19 cellular contexts compared by ENCODE assay signal in the genomic region with DNA sequence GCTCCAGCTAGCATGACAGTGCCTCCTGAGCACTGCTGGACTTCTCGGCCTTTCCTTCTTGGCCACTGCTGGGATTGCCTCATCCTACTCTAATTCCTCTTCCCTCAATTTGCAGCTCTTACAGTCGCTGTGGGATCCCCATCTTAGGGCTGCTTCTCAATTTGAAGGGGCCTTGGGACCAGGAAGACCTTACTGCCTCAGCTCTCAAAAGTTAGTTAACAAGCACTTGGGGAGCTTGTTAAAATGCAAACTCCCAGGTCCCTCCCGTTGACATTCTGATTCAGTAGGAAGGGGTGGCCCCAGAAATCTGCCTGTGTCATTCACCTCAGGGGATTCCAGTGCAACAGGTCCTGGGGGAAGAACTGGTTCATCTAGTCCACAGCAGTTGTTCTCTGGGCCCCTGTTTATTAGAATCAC. TPM values are rescaled to one million over a fixed set of nuclear protein-coding genes. Genes with fewer than 3 reads are reported as not detected.
A peak's percentile ranks its signal among the peaks of the same experiment; 100 is the strongest.
DNase-seq lines count a peak whose midpoint lies in the region; ATAC-seq and TF ChIP-seq lines count a peak whose summit lies in the region.
"Had no signal": no experiment of that assay in that cellular context is flagged by ENCODE, and none has a peak within 500 bp of the region (broad histone marks: within the 10 kb centered on the region; RNA-seq: fewer than 3 reads in every experiment).

No MANE protein-coding gene starts in this region.

- H3K4me1 ChIP-seq in iPS-15b (ENCODE audit: control insufficient read depth, insufficient read depth, low read length), result peaks cover 12% of the 10 kb centered on the region
- no peaks in the 10 kb centered on the region for H3K4me1 ChIP-seq in upper lobe of right lung
- H3K4me1 ChIP-seq: BLaER1, prostate gland, SJSA1 had no signal

- no peak for TF ChIP-seq CTCF in activated CD8-positive, alpha-beta T cell treated with anti-CD3 and anti-CD28 coated beads for 36 hours (IDR thresholded peaks at IDR 0.05)
- TF ChIP-seq CTCF in upper lobe of right lung (IDR thresholded peaks at IDR 0.05), result no peak

- no peak overlapping the region for H3K4me3 ChIP-seq in iPS-15b (ENCODE audit: low read depth, low read length)
- no peak overlapping the region for H3K4me3 ChIP-seq in upper lobe of right lung
- H3K4me3 ChIP-seq: BLaER1, gastrocnemius medialis, lower lobe of right lung, prostate gland, SJSA1, spleen had no signal

- H3K9me3 Mint-ChIP-seq in activated CD8-positive, alpha-beta T cell treated with anti-CD3 and anti-CD28 coated beads, Interleukin-2, amount 10 ng/mL, durations not matched to agents 7 days and 5 days (ENCODE audit: insufficient read depth), result no peaks in the 10 kb centered on the region
- H3K9me3 Mint-ChIP-seq in activated CD8-positive, alpha-beta T cell treated with anti-CD3 and anti-CD28 coated beads for 36 hours, result no peaks in the 10 kb centered on the region
- no peaks in the 10 kb centered on the region for H3K9me3 Mint-ChIP-seq in activated T-helper 17 cell treated with anti-CD3 and anti-CD28 coated beads, Interleukin-2, amount 50 U/mL, for 72 hours
- H3K9me3 Mint-ChIP-seq: immature natural killer cell; naive thymus-derived CD8-positive, alpha-beta T cell had no signal

- CTCF ChIA-PET in activated CD8-positive, alpha-beta T cell treated with anti-CD3 and anti-CD28 coated beads, Interleukin-2, amount 10 ng/mL, durations not matched to agents 7 days and 5 days (lab: Charles Lee), result interaction anchor here (1.3 kb wide), 1 partner anchor 14 kb away, joined by 3 read pairs; no protein-coding TSS in a partner anchor
- CTCF ChIA-PET in activated CD8-positive, alpha-beta T cell treated with anti-CD3 and anti-CD28 coated beads for 36 hours (lab: Charles Lee), result no interaction called here

- H3K27ac ChIP-seq in upper lobe of right lung, result no peak overlapping the region
- H3K27ac ChIP-seq: BLaER1, gastrocnemius medialis, lower lobe of right lung, prostate gland, SJSA1, spleen had no signal

- H3K9me3 ChIP-seq in iPS-15b (ENCODE audit: control insufficient read depth, insufficient read depth, low read length) (no peaks in the 10 kb centered on the region), upper lobe of right lung (no peaks in the 10 kb centered on the region)
- H3K9me3 ChIP-seq: BLaER1, gastrocnemius medialis, lower lobe of right lung, prostate gland, SJSA1, spleen had no signal

- H3K4me3 Mint-ChIP-seq in activated CD8-positive, alpha-beta T cell treated with anti-CD3 and anti-CD28 coated beads, Interleukin-2, amount 10 ng/mL, durations not matched to agents 7 days and 5 days, result no peak overlapping the region
- H3K4me3 Mint-ChIP-seq in activated CD8-positive, alpha-beta T cell treated with anti-CD3 and anti-CD28 coated beads for 36 hours, result no peak overlapping the region
- H3K4me3 Mint-ChIP-seq in activated T-helper 17 cell treated with anti-CD3 and anti-CD28 coated beads, Interleukin-2, amount 50 U/mL, for 72 hours, result no peak overlapping the region
- H3K4me3 Mint-ChIP-seq: immature natural killer cell; naive thymus-derived CD8-positive, alpha-beta T cell had no signal

- H3K9ac ChIP-seq in iPS-15b (ENCODE audit: low read depth, low read length), result peak overlapping the region; percentile 9
- H3K9ac ChIP-seq: BLaER1 had no signal

- H3K4me1 Mint-ChIP-seq in activated CD8-positive, alpha-beta T cell treated with anti-CD3 and anti-CD28 coated beads, Interleukin-2, amount 10 ng/mL, durations not matched to agents 7 days and 5 days (ENCODE audit: low read depth), result peaks cover 3% of the 10 kb centered on the region
- peaks cover 2% of the 10 kb centered on the region for H3K4me1 Mint-ChIP-seq in activated CD8-positive, alpha-beta T cell treated with anti-CD3 and anti-CD28 coated beads for 36 hours (ENCODE audit: low read depth)
- no peaks in the 10 kb centered on the region for H3K4me1 Mint-ChIP-seq in activated T-helper 17 cell treated with anti-CD3 and anti-CD28 coated beads, Interleukin-2, amount 50 U/mL, for 72 hours
- H3K4me1 Mint-ChIP-seq: immature natural killer cell had no signal

- POLR2A ChIA-PET in activated CD8-positive, alpha-beta T cell treated with anti-CD3 and anti-CD28 coated beads, Interleukin-2, amount 10 ng/mL, durations not matched to agents 7 days and 5 days (lab: Charles Lee), result interaction anchor here (0.6 to 1.3 kb wide), 2 partner anchors 9 to 10 kb away, joined by 4 to 8 read pairs; no protein-coding TSS in a partner anchor
- POLR2A ChIA-PET in activated CD8-positive, alpha-beta T cell treated with anti-CD3 and anti-CD28 coated beads for 36 hours (lab: Charles Lee), result interaction anchor here (0.6 to 0.9 kb wide), 2 partner anchors 17 to 513 kb away, joined by 3 read pairs; no protein-coding TSS in a partner anchor

- no peaks in the 10 kb centered on the region for H3K27me3 Mint-ChIP-seq in activated CD8-positive, alpha-beta T cell treated with anti-CD3 and anti-CD28 coated beads, Interleukin-2, amount 10 ng/mL, durations not matched to agents 7 days and 5 days (ENCODE audit: low read depth)
- no peaks in the 10 kb centered on the region for H3K27me3 Mint-ChIP-seq in activated CD8-positive, alpha-beta T cell treated with anti-CD3 and anti-CD28 coated beads for 36 hours
- H3K27me3 Mint-ChIP-seq in activated T-helper 17 cell treated with anti-CD3 and anti-CD28 coated beads, Interleukin-2, amount 50 U/mL, for 72 hours, result no peaks in the 10 kb centered on the region
- H3K27me3 Mint-ChIP-seq: naive thymus-derived CD8-positive, alpha-beta T cell had no signal

- H3K36me3 ChIP-seq in iPS-15b (ENCODE audit: control insufficient read depth, insufficient read depth, low read length) (no peaks in the 10 kb centered on the region), upper lobe of right lung (no peaks in the 10 kb centered on the region)
- H3K36me3 ChIP-seq: gastrocnemius medialis, lower lobe of right lung, prostate gland, SJSA1 had no signal

- ATAC-seq in activated CD8-positive, alpha-beta T cell treated with anti-CD3 and anti-CD28 coated beads, Interleukin-2, amount 10 ng/mL, durations not matched to agents 7 days and 5 days, result no peak
- ATAC-seq in activated CD8-positive, alpha-beta T cell treated with anti-CD3 and anti-CD28 coated beads for 36 hours, result no peak
- ATAC-seq in activated T-helper 17 cell treated with anti-CD3 and anti-CD28 coated beads, Interleukin-2, amount 50 U/mL, for 72 hours (replicated peaks), result no peak
- peak; percentile 49 for ATAC-seq in upper lobe of right lung
- ATAC-seq: lower lobe of right lung; naive thymus-derived CD8-positive, alpha-beta T cell had no signal

- peaks cover 75% of the 10 kb centered on the region for H3K36me3 Mint-ChIP-seq in activated CD8-positive, alpha-beta T cell treated with anti-CD3 and anti-CD28 coated beads, Interleukin-2, amount 10 ng/mL, durations not matched to agents 7 days and 5 days (ENCODE audit: low read depth)
- peaks cover 46% of the 10 kb centered on the region for H3K36me3 Mint-ChIP-seq in activated CD8-positive, alpha-beta T cell treated with anti-CD3 and anti-CD28 coated beads for 36 hours (ENCODE audit: low read depth)
- peaks cover 76% of the 10 kb centered on the region for H3K36me3 Mint-ChIP-seq in activated T-helper 17 cell treated with anti-CD3 and anti-CD28 coated beads, Interleukin-2, amount 50 U/mL, for 72 hours (ENCODE audit: low read depth)

- intact Hi-C loops in activated CD8-positive, alpha-beta T cell treated with anti-CD3 and anti-CD28 coated beads for 36 hours (cut with micrococcal nuclease), result no loop called here
- intact Hi-C loops in upper lobe of right lung (cut with DNase I), result no loop called here

- H3K27ac Mint-ChIP-seq in activated CD8-positive, alpha-beta T cell treated with anti-CD3 and anti-CD28 coated beads, Interleukin-2, amount 10 ng/mL, durations not matched to agents 7 days and 5 days, result peak overlapping the region; percentile 60
- H3K27ac Mint-ChIP-seq in activated CD8-positive, alpha-beta T cell treated with anti-CD3 and anti-CD28 coated beads for 36 hours, result no peak overlapping the region
- peak overlapping the region; percentile 36 for H3K27ac Mint-ChIP-seq in activated T-helper 17 cell treated with anti-CD3 and anti-CD28 coated beads, Interleukin-2, amount 50 U/mL, for 72 hours
- H3K27ac Mint-ChIP-seq: naive thymus-derived CD8-positive, alpha-beta T cell had no signal

- H3K27me3 ChIP-seq in iPS-15b (ENCODE audit: control insufficient read depth, insufficient read depth, low read length) (no peaks in the 10 kb centered on the region), upper lobe of right lung (no peaks in the 10 kb centered on the region)
- H3K27me3 ChIP-seq: BLaER1, gastrocnemius medialis, SJSA1, spleen had no signal

- DNase-seq in activated CD8-positive, alpha-beta T cell treated with anti-CD3 and anti-CD28 coated beads, Interleukin-2, amount 10 ng/mL, durations not matched to agents 7 days and 5 days, result no peak
- no peak for DNase-seq in activated CD8-positive, alpha-beta T cell treated with anti-CD3 and anti-CD28 coated beads for 36 hours
- DNase-seq in upper lobe of right lung, result no peak
- DNase-seq in COLO829 (ENCODE audit: low spot score), result no peak
- DNase-seq in HCEC 1CT, result no peak
- no peak for DNase-seq in T-helper 9 cell
- DNase-seq: activated CD4-positive, CD25-positive, alpha-beta regulatory T cell treated with anti-CD3 and anti-CD28 coated beads, Interleukin-2, amount 50 U/mL, for 72 hours; gastrocnemius medialis; immature natural killer cell; lower lobe of right lung; naive thymus-derived CD8-positive, alpha-beta T cell; NCI-H510A; spleen; T-helper 2 cell had no signal

RNA-seq across cellular contexts. Expression of a gene that starts 14.8 kb away (rescaled TPM):
- 100 to 1,000 TPM; 166 to 171 TPM for total RNA-seq in activated CD8-positive, alpha-beta T cell treated with anti-CD3 and anti-CD28 coated beads, Interleukin-2, amount 10 ng/mL, durations not matched to agents 7 days and 5 days
- 100 to 1,000 TPM; 118 to 126 TPM for total RNA-seq in activated CD8-positive, alpha-beta T cell treated with anti-CD3 and anti-CD28 coated beads for 36 hours
- total RNA-seq in activated T-helper 17 cell treated with anti-CD3 and anti-CD28 coated beads, Interleukin-2, amount 50 U/mL, for 72 hours, result 10 to 100 TPM; 82.3 to 89.2 TPM
- total RNA-seq in upper lobe of right lung, result 12.5 TPM
